ENCODE assay signal across 8 cellular contexts in genomic region chr10:75235375-75236177, GRCh38. TPM values are rescaled to one million over a fixed set of nuclear protein-coding genes. Genes with fewer than 3 reads are reported as not detected.
DNase-seq lines count a peak whose midpoint lies in the region; ATAC-seq lines count a peak whose summit lies in the region.

Gene COMTD1, minus strand, starts transcription at chr10:75235957. Its CDS starts 29 bp downstream, at chr10:75235928.

- H3K4me3 ChIP-seq in GM23248 = peak within 1 kb of the TSS; percentile 71

- peak within 1 kb of the TSS; percentile 81 for H3K4me3 Mint-ChIP-seq in activated T-helper 2 cell treated with anti-CD3 and anti-CD28 coated beads, Interferon-gamma antibody, Interleukin-2, Interleukin-4, amounts not matched to agents 10 μg/mL and 5 μg/mL and 100 μg/mL, durations not matched to agents 14 hours and 24 hours and 36 hours (ENCODE audit: low read depth)
- peak within 1 kb of the TSS; percentile 75 for H3K4me3 Mint-ChIP-seq in natural killer cell treated with Interleukin-12 subunit alpha and Interleukin-12 subunit beta and Interleukin-15 and Interleukin-18, amount 100 ng/mL, for 72 hours

- H3K27me3 ChIP-seq in GM23248 (replicated peaks; ENCODE audit: insufficient read depth) = no peaks in the 10 kb centered on the region

- peak within 1 kb of the TSS; percentile 81 for H2AFZ ChIP-seq in GM23248

- H3K4me1 Mint-ChIP-seq in activated T-helper 2 cell treated with anti-CD3 and anti-CD28 coated beads, Interferon-gamma antibody, Interleukin-2, Interleukin-4, amounts not matched to agents 10 μg/mL and 5 μg/mL and 100 μg/mL, durations not matched to agents 14 hours and 24 hours and 36 hours (ENCODE audit: low read depth) = peaks cover 16% of the 10 kb centered on the region
- peaks cover 9 to 11% of the 10 kb centered on the region in 2 donors for H3K4me1 Mint-ChIP-seq in natural killer cell treated with Interleukin-12 subunit alpha and Interleukin-12 subunit beta and Interleukin-15 and Interleukin-18, amount 100 ng/mL, for 72 hours (ENCODE audit: low read depth in 2 of 2)

- peaks cover 30% of the 10 kb centered on the region for H3K36me3 Mint-ChIP-seq in activated T-helper 2 cell treated with anti-CD3 and anti-CD28 coated beads, Interferon-gamma antibody, Interleukin-2, Interleukin-4, amounts not matched to agents 10 μg/mL and 5 μg/mL and 100 μg/mL, durations not matched to agents 14 hours and 24 hours and 36 hours (ENCODE audit: low read depth)
- peaks cover 11% of the 10 kb centered on the region for H3K36me3 Mint-ChIP-seq in natural killer cell treated with Interleukin-12 subunit alpha and Interleukin-12 subunit beta and Interleukin-15 and Interleukin-18, amount 100 ng/mL, for 72 hours

- peak within 1 kb of the TSS; percentile 54 for H3K9ac ChIP-seq in GM23248

- DNase-seq in EL = peak; percentile 87
- peak; percentile 93 for DNase-seq in GM23248
- DNase-seq in Kasumi-1 (lab: John Stamatoyannopoulos, UW) = peak; percentile 94 to 95
- DNase-seq in RPMI8226 = peak; percentile 94
- DNase-seq in activated T-helper 2 cell treated with anti-CD3 and anti-CD28 coated beads, Interferon-gamma antibody, Interleukin-2, Interleukin-4, amounts not matched to agents 10 μg/mL and 5 μg/mL and 100 μg/mL, durations not matched to agents 14 hours and 24 hours and 36 hours (ENCODE audit: low spot score) = peak; percentile 92
- DNase-seq in fibroblast of peridontal ligament (ENCODE audit: extremely low read depth) = peak; percentile 77
- peak; percentile 94 for DNase-seq in natural killer cell treated with Interleukin-12 subunit alpha and Interleukin-12 subunit beta and Interleukin-15 and Interleukin-18, amount 100 ng/mL, for 72 hours (ENCODE audit: low spot score)
- DNase-seq in stimulated activated naive CD4-positive, alpha-beta T cell treated with Interleukin-2 at 50 U/mL for 16 hours (lab: John Stamatoyannopoulos, UW) = peak; percentile 89

- in situ Hi-C loops in GM23248 (cut with MboI) = loop anchor here (25.0 kb wide), 1 partner anchor 973 kb away; no protein-coding TSS in a partner anchor

- WGBS in GM23248 (ENCODE audit: low coverage in 1 of 2, low lambda C conversion rate in 2 of 2, missing lambda C conversion rate in 2 of 2), 2 experiments = 1% methylated on average over 50 to 66 of the region's 76 CpGs

- H3K36me3 ChIP-seq in GM23248 (ENCODE audit: low read depth) = peaks cover 12% of the 10 kb centered on the region

- H3K9me2 ChIP-seq in GM23248 (ENCODE audit: insufficient read depth) = no peaks in the 10 kb centered on the region

- H3K27ac ChIP-seq in GM23248 = no peak within 1 kb of the TSS

- intact Hi-C loops in activated T-helper 2 cell treated with anti-CD3 and anti-CD28 coated beads, Interferon-gamma antibody, Interleukin-2, Interleukin-4, amounts not matched to agents 10 μg/mL and 5 μg/mL and 100 μg/mL, durations not matched to agents 14 hours and 24 hours and 36 hours (cut with micrococcal nuclease) = loop anchor here (1.0 to 10.0 kb wide), 2 partner anchors 47 to 1081 kb away; partner anchors contain the start of genes ADK and AP3M1

- peak; percentile 82 to 85 for ATAC-seq in natural killer cell treated with Interleukin-12 subunit alpha and Interleukin-12 subunit beta and Interleukin-15 and Interleukin-18, amount 100 ng/mL, for 72 hours

- no peaks in the 10 kb centered on the region for H3K27me3 Mint-ChIP-seq in activated T-helper 2 cell treated with anti-CD3 and anti-CD28 coated beads, Interferon-gamma antibody, Interleukin-2, Interleukin-4, amounts not matched to agents 10 μg/mL and 5 μg/mL and 100 μg/mL, durations not matched to agents 14 hours and 24 hours and 36 hours (ENCODE audit: low read depth)
- no peaks in the 10 kb centered on the region for H3K27me3 Mint-ChIP-seq in natural killer cell treated with Interleukin-12 subunit alpha and Interleukin-12 subunit beta and Interleukin-15 and Interleukin-18, amount 100 ng/mL, for 72 hours

- no peaks in the 10 kb centered on the region for H3K9me3 ChIP-seq in GM23248 (ENCODE audit: low read depth)

- H3K27ac Mint-ChIP-seq in activated T-helper 2 cell treated with anti-CD3 and anti-CD28 coated beads, Interferon-gamma antibody, Interleukin-2, Interleukin-4, amounts not matched to agents 10 μg/mL and 5 μg/mL and 100 μg/mL, durations not matched to agents 14 hours and 24 hours and 36 hours = peak within 1 kb of the TSS; percentile 70
- peak within 1 kb of the TSS; percentile 38 to 49 for H3K27ac Mint-ChIP-seq in natural killer cell treated with Interleukin-12 subunit alpha and Interleukin-12 subunit beta and Interleukin-15 and Interleukin-18, amount 100 ng/mL, for 72 hours

- peaks cover 28% of the 10 kb centered on the region for H3F3A ChIP-seq in GM23248 (ENCODE audit: insufficient read depth)

- H4K20me1 ChIP-seq in GM23248 (ENCODE audit: insufficient read depth) = no peaks in the 10 kb centered on the region

- H3K79me2 ChIP-seq in GM23248 (ENCODE audit: insufficient read depth) = peaks cover 8% of the 10 kb centered on the region; the same call in 1 of the 2 replicates

- H3K4me1 ChIP-seq in GM23248 (ENCODE audit: insufficient read depth) = 0 out of 2 replicates have a peak, but pooled peaks cover 6% of the 10 kb centered on the region

- H3K9me3 Mint-ChIP-seq in activated T-helper 2 cell treated with anti-CD3 and anti-CD28 coated beads, Interferon-gamma antibody, Interleukin-2, Interleukin-4, amounts not matched to agents 10 μg/mL and 5 μg/mL and 100 μg/mL, durations not matched to agents 14 hours and 24 hours and 36 hours = no peaks in the 10 kb centered on the region
- no peaks in the 10 kb centered on the region for H3K9me3 Mint-ChIP-seq in natural killer cell treated with Interleukin-12 subunit alpha and Interleukin-12 subunit beta and Interleukin-15 and Interleukin-18, amount 100 ng/mL, for 72 hours

- peak within 1 kb of the TSS; percentile 65 for H3K4me2 ChIP-seq in GM23248 (ENCODE audit: unreplicated experiment)

RNA-seq across cellular contexts. Expression of gene COMTD1, which starts in this region (rescaled TPM):
- total RNA-seq in GM23248 (2014; rRNA removed; shearing (Covaris generic)) = 12.6 and 38.3 TPM in 2 replicates
- polyA plus RNA-seq in GM23248 (2016; fragmentation: Nextera tagmentation; extraction: Ambion mirVana) = 8.8 and 9.3 TPM in 2 replicates
- total RNA-seq in activated T-helper 2 cell treated with anti-CD3 and anti-CD28 coated beads, Interferon-gamma antibody, Interleukin-2, Interleukin-4, amounts not matched to agents 10 μg/mL and 5 μg/mL and 100 μg/mL, durations not matched to agents 14 hours and 24 hours and 36 hours = 38.5 and 38.7 TPM in 2 replicates
- 10 to 100 TPM; 22.3 to 58.9 TPM for total RNA-seq in natural killer cell treated with Interleukin-12 subunit alpha and Interleukin-12 subunit beta and Interleukin-15 and Interleukin-18, amount 100 ng/mL, for 72 hours
